ENCODE assay signal across 11 cellular contexts in the genomic region with DNA sequence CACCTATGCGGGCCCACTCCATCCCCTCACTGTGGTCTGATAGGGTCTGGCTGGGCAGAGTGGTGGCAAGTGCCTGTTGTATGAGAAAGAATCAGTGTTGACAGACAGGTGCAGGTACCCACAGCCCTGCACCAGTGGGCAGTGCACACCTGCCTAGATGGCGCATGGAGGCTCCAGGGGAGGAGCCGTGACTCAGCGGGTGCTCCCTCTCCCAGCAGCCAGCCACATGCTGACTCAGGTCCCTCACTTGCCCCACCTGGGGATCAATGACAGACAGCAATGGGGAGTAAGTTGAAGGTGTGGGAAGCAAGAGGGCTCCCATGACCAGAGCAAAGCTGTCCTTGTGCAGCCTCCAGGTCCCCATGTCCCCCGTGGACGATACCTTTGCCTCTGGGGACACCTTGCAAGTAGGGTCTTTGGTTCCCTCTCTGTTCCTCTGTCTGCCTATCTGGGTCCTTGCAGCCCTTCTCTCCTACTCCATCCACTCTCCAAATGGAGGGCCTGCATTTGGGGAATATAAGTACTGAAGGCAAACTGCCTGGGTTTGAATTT. TPM values are rescaled to one million over a fixed set of nuclear protein-coding genes. Genes with fewer than 3 reads are reported as not detected.
A peak's percentile ranks its signal among the peaks of the same experiment; 100 is the strongest.
DNase-seq lines count a peak whose midpoint lies in the region; ATAC-seq, FAIRE-seq and TF ChIP-seq lines count a peak whose summit lies in the region.
"Not testable (repeated sequence)": the region's sequence is repeated elsewhere in the genome, so short reads cannot be mapped to it uniquely, and the experiment has no call there.
"Had no signal": no experiment of that assay in that cellular context is flagged by ENCODE, and none has a peak within 500 bp of the region (broad histone marks: within the 10 kb centered on the region; RNA-seq: fewer than 3 reads in every experiment).

No MANE protein-coding gene starts in this region.

- ATAC-seq in HCT116 (peak; percentile 100), WTC11 (peak; percentile 24; the same call in 1 of the 2 replicates)

- not testable (repeated sequence) for TF ChIP-seq POLR2A in HCT116 (IDR thresholded peaks at IDR 0.05; ENCODE audit: borderline replicate concordance, extremely low read depth, insufficient read depth, insufficient read length)

- not testable (repeated sequence) for H3K27me3 Mint-ChIP-seq in WTC11 (ENCODE audit: low read depth)

- H3K4me2 ChIP-seq in HCT116 (ENCODE audit: low read length); PC-9: not testable (repeated sequence)

- not testable (repeated sequence) for FAIRE-seq in small intestine (lab: Jason Lieb, UNC)

- BruUV-seq in HCT116 (replicated peaks; lab: Mats Ljungman, UMichigan); PC-9 (replicated peaks; lab: Mats Ljungman, UMichigan): not testable (repeated sequence)

- POLR2A ChIA-PET in HCT116 (lab: Charles Lee); PC-9 (lab: Charles Lee; ENCODE audit: unreplicated experiment); WTC11 (lab: Charles Lee): not testable (repeated sequence)

- DNase-seq in HCT116 (ENCODE audit: low read depth, low spot score); WTC11 (ENCODE audit: low spot score): not testable (repeated sequence)
- DNase-seq in NCI-H146 (lab: John Stamatoyannopoulos, UW) (peak; percentile 64), PC-9 (peak; percentile 54 to 59), epithelial cell of esophagus (ENCODE audit: low read depth) (peak; percentile 77), kidney tubule cell (ENCODE audit: low spot score) (peak; percentile 16), small intestine (peak; percentile 46)

- not testable (repeated sequence) for H3F3A ChIP-seq in PC-9 (ENCODE audit: insufficient read depth, low read depth)

- H3K9me3 Mint-ChIP-seq in WTC11: not testable (repeated sequence)

- not testable (repeated sequence) for H3K4me1 ChIP-seq in HCT116 (ENCODE audit: control insufficient read depth in 1 of 2, insufficient read depth in 2 of 2, low read length in 2 of 2); PC-9 (replicated peaks; ENCODE audit: insufficient read depth); small intestine (ENCODE audit: control insufficient read depth in 2 of 2, insufficient read depth in 1 of 2, low read depth in 1 of 2, low read length in 1 of 2)

- not testable (repeated sequence) for H3K36me3 ChIP-seq in HCT116 (ENCODE audit: control insufficient read depth in 1 of 2, insufficient read depth in 2 of 2, low read length in 2 of 2); PC-9 (ENCODE audit: low read depth); small intestine (ENCODE audit: control insufficient read depth in 2 of 2, insufficient read depth in 2 of 2, low read length in 2 of 2)

- not testable (repeated sequence) for TF ChIP-seq CTCF in HCT116 (IDR thresholded peaks at IDR 0.05 in 2 of 3, conservative IDR thresholded peaks at IDR 0.05 in 1 of 3; ENCODE audit: borderline replicate concordance in 1 of 3, insufficient read depth in 1 of 3, low read depth in 2 of 3, low read length in 2 of 3); WTC11 (IDR thresholded peaks at IDR 0.05)
- peak; percentile 24; the same call in 1 of the 2 replicates for TF ChIP-seq CTCF in PC-9 (conservative IDR thresholded peaks at IDR 0.05)
- TF ChIP-seq CTCF in epithelial cell of esophagus (IDR thresholded peaks at IDR 0.05; ENCODE audit: insufficient read depth, low read depth, low read length, missing control alignments): peak; percentile 15

- H3K27ac Mint-ChIP-seq in WTC11: not testable (repeated sequence)

- not testable (repeated sequence) for H3K79me2 ChIP-seq in HCT116 (ENCODE audit: insufficient read depth, low read length); PC-9 (ENCODE audit: low read depth)

- H4K20me1 ChIP-seq in HCT116 (ENCODE audit: insufficient read depth); PC-9 (ENCODE audit: insufficient read depth): not testable (repeated sequence)

- intact Hi-C loops in HCT116 (cut with micrococcal nuclease); PC-9 (cut with micrococcal nuclease; ENCODE audit: unreplicated experiment): not testable (repeated sequence)

- not testable (repeated sequence) for H3K9me3 ChIP-seq in HCT116 (ENCODE audit: control insufficient read depth in 1 of 2, insufficient read depth in 1 of 2, low read depth in 1 of 2, low read length in 2 of 2); PC-9 (ENCODE audit: insufficient read depth, low read depth); small intestine (ENCODE audit: control insufficient read depth, low read depth)

- not testable (repeated sequence) for H3K9ac ChIP-seq in HCT116 (ENCODE audit: low read length)

- H3K4me3 ChIP-seq in HCT116 (replicated peaks in 1 of 2; ENCODE audit: low read depth in 1 of 2, low read length in 2 of 2); PC-9; epithelial cell of esophagus (ENCODE audit: low read length); small intestine (ENCODE audit: low read depth in 1 of 2, low read length in 2 of 2): not testable (repeated sequence)

- not testable (repeated sequence) for H3K27me3 ChIP-seq in HCT116 (ENCODE audit: insufficient read depth, low read length); PC-9 (ENCODE audit: insufficient read depth, low read depth); small intestine (ENCODE audit: control insufficient read depth in 2 of 2, insufficient read depth in 2 of 2, low read length in 2 of 2)

- not testable (repeated sequence) for H3K4me3 Mint-ChIP-seq in WTC11

- not testable (repeated sequence) for H3K4me1 Mint-ChIP-seq in WTC11

- not testable (repeated sequence) for H3K9me2 ChIP-seq in HCT116 (ENCODE audit: insufficient read depth); PC-9 (ENCODE audit: insufficient read depth)

- not testable (repeated sequence) for H3K27ac ChIP-seq in HCT116 (ENCODE audit: low read depth, low read length); PC-9; small intestine (ENCODE audit: low read depth in 1 of 2, low read length in 1 of 2)

- CTCF ChIA-PET in HCT116 (lab: Charles Lee); PC-9 (lab: Charles Lee); WTC11 (lab: Charles Lee): not testable (repeated sequence)

- TF ChIP-seq RAD21 in HCT116 (IDR thresholded peaks at IDR 0.05; ENCODE audit: low read depth): 0 out of 2 replicates have a peak, but pooled peaks have one; percentile 12

- WGBS in small intestine, 3 donors: 21 to 63% (median 48%) methylated on average over 5 of the region's 6 CpGs

- H3K36me3 Mint-ChIP-seq in WTC11: not testable (repeated sequence)

- H2AFZ ChIP-seq in HCT116 (ENCODE audit: low read depth, low read length, poor library complexity, severe bottlenecking); PC-9: not testable (repeated sequence)

- RAD21 ChIA-PET in HCT116 (lab: Charles Lee; ENCODE audit: low non-redundant PET in 1 of 2, low total read pairs in 2 of 2, uncharacterized antibody in 2 of 2, unreplicated experiment in 2 of 2): not testable (repeated sequence)

RNA-seq across cellular contexts. Expression of a gene that starts 24.6 kb away (rescaled TPM):
- total RNA-seq in HCT116 (2021; ENCODE audit: unreplicated experiment) (not detected), PC-9 (2021) (1.8 and 1.9 TPM in 2 replicates), WTC11 (2021) (not detected in 3 replicates)
- 0.04 TPM in 1 of 2 replicates, not detected in the other for polyA plus RNA-seq in HCT116 (2012)
- polyA plus RNA-seq in small intestine: 10 to 100 TPM in 1 of 3 donors, 1 to 10 TPM in 2; 4.5 to 18.0 (median 10.0) TPM
- total RNA-seq: A172; CD4-positive, alpha-beta T cell; G401; H4 had no signal
